ENCODE assay signal across 8 cellular contexts in the genomic region with DNA sequence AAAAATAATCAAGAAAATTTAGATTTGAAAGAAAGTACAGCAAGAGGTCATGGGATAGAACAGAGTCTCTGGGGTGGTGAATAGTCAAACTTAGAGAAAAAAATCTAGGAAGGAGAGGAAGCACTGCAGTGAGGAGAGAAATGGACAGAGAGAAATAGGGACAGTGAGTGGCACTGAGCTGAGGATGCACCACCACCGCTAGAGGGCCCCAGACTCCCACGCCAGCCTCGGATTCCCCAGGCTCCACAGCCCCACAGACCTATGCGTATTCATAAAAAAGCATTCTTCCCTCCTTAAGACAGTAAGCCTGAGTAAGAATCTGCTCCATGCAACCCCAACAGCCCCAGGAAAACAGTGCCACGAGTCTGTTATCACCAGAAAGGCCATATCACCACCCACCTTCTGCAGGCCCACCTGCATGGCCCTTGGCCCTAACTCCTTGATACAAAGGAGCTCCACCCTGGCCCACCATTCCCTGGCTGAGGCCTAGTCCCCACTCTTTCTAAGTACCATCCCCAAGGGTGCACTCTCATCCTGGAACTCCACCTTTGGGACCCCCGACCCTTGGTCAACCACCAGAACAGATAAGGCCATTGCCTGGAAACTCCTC.
DNase-seq lines count a peak whose midpoint lies in the region; TF ChIP-seq lines count a peak whose summit lies in the region.

No MANE protein-coding gene starts in this region.

- no peak overlapping the region for H2AFZ ChIP-seq in mammary epithelial cell (ENCODE audit: low read depth, low read length)

- no peak overlapping the region for H3K4me2 ChIP-seq in mammary epithelial cell (ENCODE audit: insufficient read depth, low read depth, low read length)

- in situ Hi-C loops in mammary epithelial cell (cut with MboI; ENCODE audit: low sequenced_read_pairs in 2 of 2), result loop anchor here in 1 of 2 donors (25.0 kb wide), 1 partner anchor 197 kb away; the partner anchor contains the start of gene ZFAND4

- H4K20me1 ChIP-seq in mammary epithelial cell (ENCODE audit: insufficient read depth, low read length), result no peaks in the 10 kb centered on the region

- DNase-seq in NCI-H1417 (lab: John Stamatoyannopoulos, UW) (peak; percentile 20 to 66 (median 35)), NCI-H1417 treated with DMSO at 0.1 percent for 48 hours (lab: John Stamatoyannopoulos, UW) (no peak), HFF-Myc (ENCODE audit: extremely low read depth, low read depth) (peak; percentile 33), NCI-H1048 (lab: John Stamatoyannopoulos, UW) (peak; percentile 15), mammary epithelial cell (peak; percentile 47), kidney epithelial cell (ENCODE audit: low read depth) (no peak)
- peak; percentile 54 for DNase-seq in activated CD4-positive, CD25-positive, alpha-beta regulatory T cell treated with anti-CD3 and anti-CD28 coated beads, Interleukin-2, amount 50 U/mL, for 16 hours (ENCODE audit: low read depth, low spot score)
- DNase-seq in stimulated activated CD4-positive, alpha-beta T cell treated with anti-CD3 and anti-CD28 coated beads, Interleukin-2, amount 100 ng/mL, for 24 hours, result peak; percentile 81

- no peak overlapping the region for H3K9ac ChIP-seq in mammary epithelial cell (ENCODE audit: insufficient read depth, low read length)

- H3K9me3 ChIP-seq in mammary epithelial cell (replicated peaks; ENCODE audit: insufficient read depth, low read length), result no peaks in the 10 kb centered on the region

- H3K79me2 ChIP-seq in mammary epithelial cell (ENCODE audit: insufficient read depth, low read length), result peaks cover 5% of the 10 kb centered on the region

- H3K27ac ChIP-seq in mammary epithelial cell (ENCODE audit: insufficient read depth, low read depth, low read length), result no peak overlapping the region

- CTCF ChIA-PET in mammary epithelial cell (lab: Charles Lee; ENCODE audit: low non-redundant PET), result interaction anchor here (0.6 to 0.8 kb wide), 2 partner anchors 207 to 216 kb away, joined by 7 to 8 read pairs; partner anchors contain the start of gene ZFAND4

- H3K4me3 ChIP-seq in HFF-Myc (replicated peaks; ENCODE audit: low read depth, low read length) (no peak overlapping the region), mammary epithelial cell (replicated peaks in 1 of 3; ENCODE audit: insufficient read depth in 1 of 3, low read depth in 2 of 3, low read length in 3 of 3) (no peak overlapping the region), kidney epithelial cell (ENCODE audit: low read depth, low read length) (no peak overlapping the region)

- no peaks in the 10 kb centered on the region for H3K4me1 ChIP-seq in mammary epithelial cell (ENCODE audit: insufficient read depth, low read length)

- H3K36me3 ChIP-seq in mammary epithelial cell (ENCODE audit: insufficient read depth, low read length) (no peaks in the 10 kb centered on the region), kidney epithelial cell (ENCODE audit: control insufficient read depth, insufficient read depth, low read length) (no peaks in the 10 kb centered on the region)

- H3K27me3 ChIP-seq in mammary epithelial cell (ENCODE audit: insufficient read depth, low read length), result no peaks in the 10 kb centered on the region
- H3K27me3 ChIP-seq in kidney epithelial cell (ENCODE audit: control insufficient read depth, insufficient read depth, low read length), result no peaks in the 10 kb centered on the region

- 25% methylated on average over 5 of the region's 6 CpGs for WGBS in mammary epithelial cell (ENCODE audit: low coverage, missing lambda C conversion rate)

- dilution Hi-C loops in mammary epithelial cell (cut with HindIII; ENCODE audit: low sequenced_read_pairs), result no loop called here

- TF ChIP-seq CTCF in HFF-Myc (IDR thresholded peaks at IDR 0.05; ENCODE audit: low read depth, low read length, missing control alignments) (peak; percentile 97), mammary epithelial cell (conservative IDR thresholded peaks at IDR 0.05 in 1 of 2, IDR thresholded peaks at IDR 0.05 in 1 of 2; ENCODE audit: extremely low read depth in 1 of 2, insufficient read depth in 1 of 2, low read depth in 1 of 2, low read length in 2 of 2) (peak; percentile 95 to 97), kidney epithelial cell (IDR thresholded peaks at IDR 0.05; ENCODE audit: insufficient read depth, low read length, poor library complexity, severe bottlenecking) (peak; percentile 97)

- intact Hi-C loops in mammary epithelial cell (cut with micrococcal nuclease), result loop anchor here (2.0 to 10.0 kb wide), 5 partner anchors 130 to 456 kb away; partner anchors contain the start of genes WASHC2C and ZFAND4

- no TSS peak for BruUV-seq in mammary epithelial cell (replicated peaks; lab: Mats Ljungman, UMichigan)

Comparison
In these comparisons a context has a peak if more than half of its experiments do, and no peak if none do; other contexts are left out.
1. DNase-seq: peak in NCI-H1417 (3 of 3), HFF-Myc (single experiment), NCI-H1048 (single experiment), activated CD4-positive, CD25-positive, alpha-beta regulatory T cell treated with anti-CD3 and anti-CD28 coated beads, Interleukin-2, amount 50 U/mL, for 16 hours (single experiment), mammary epithelial cell (single experiment) and stimulated activated CD4-positive, alpha-beta T cell treated with anti-CD3 and anti-CD28 coated beads, Interleukin-2, amount 100 ng/mL, for 24 hours (2 of 2); none in NCI-H1417 treated with DMSO at 0.1 percent for 48 hours (single experiment) and kidney epithelial cell (single experiment).
2. Peak in every context shown above with its lines, with median percentiles within 50 percentile points of each other: CTCF ChIP-seq.